Comparison of ENCODE assay signal across 19 cellular contexts in genomic region chr9:124506931-124507879, GRCh38. TPM values are rescaled to one million over a fixed set of nuclear protein-coding genes. Genes with fewer than 3 reads are reported as not detected.
"Had no signal": no experiment of that assay in that cellular context is flagged by ENCODE, and none has a peak within 500 bp of the region (broad histone marks: within the 10 kb centered on the region; RNA-seq: fewer than 3 reads in every experiment).

Gene NR5A1, minus strand, starts transcription at chr9:124507399. Its CDS starts 4,004 bp downstream, at chr9:124503395.

- FAIRE-seq: endometrium had no signal

- H3K27ac Mint-ChIP-seq: activated B cell treated with CpG ODN at 0.5 μM for 24 hours; activated CD4-positive, alpha-beta T cell treated with anti-CD3 and anti-CD28 coated beads, Interleukin-2, amount 10 ng/mL, durations not matched to agents 24 days and 14 days; brain; naive B cell had no signal

- DNase-seq: activated B cell treated with CpG ODN at 0.5 μM for 24 hours; activated CD4-positive, alpha-beta T cell treated with anti-CD3 and anti-CD28 coated beads, Interleukin-2, amount 10 ng/mL, durations not matched to agents 24 days and 14 days; activated naive CD4-positive, alpha-beta T cell treated with Interleukin-2 at 50 U/mL for 16 hours; amniotic stem cell; cerebellar nuclear complex; dermis blood vessel endothelial cell; hippocampal formation; left cardiac atrium; naive B cell; psoas muscle; sigmoid colon; stimulated activated CD4-positive, alpha-beta T cell treated with anti-CD3 and anti-CD28 coated beads, Interleukin-12 subunit alpha, Interleukin-12 subunit beta, amount 100 ng/mL, for 4 hours; stimulated activated naive CD4-positive, alpha-beta T cell treated with Interleukin-2 at 50 U/mL for 16 hours had no signal

- ATAC-seq: esophagus mucosa, left cardiac atrium, psoas muscle had no signal

- H3K4me3 ChIP-seq: psoas muscle, sigmoid colon, upper lobe of left lung had no signal

- H3K9me3 ChIP-seq: psoas muscle, sigmoid colon, upper lobe of left lung had no signal

- H3K36me3 Mint-ChIP-seq: brain had no signal

- H3K9me3 Mint-ChIP-seq: activated B cell treated with CpG ODN at 0.5 μM for 24 hours; activated CD4-positive, alpha-beta T cell treated with anti-CD3 and anti-CD28 coated beads, Interleukin-2, amount 10 ng/mL, durations not matched to agents 24 days and 14 days had no signal

- H3K4me1 ChIP-seq: psoas muscle had no signal

- H3K36me3 ChIP-seq: sigmoid colon, upper lobe of left lung had no signal

- H3K27ac ChIP-seq: psoas muscle, sigmoid colon, upper lobe of left lung had no signal

RNA-seq across cellular contexts. Expression of gene NR5A1, which starts in this region (rescaled TPM):
- total RNA-seq: activated B cell treated with CpG ODN at 0.5 μM for 24 hours; activated CD4-positive, alpha-beta T cell treated with anti-CD3 and anti-CD28 coated beads, Interleukin-2, amount 10 ng/mL, durations not matched to agents 24 days and 14 days; dermis blood vessel endothelial cell; esophagus mucosa; glomerular endothelial cell; left cardiac atrium; lung microvascular endothelial cell; sigmoid colon had no signal
